ENCODE assay signal across 17 cellular contexts in genomic region chr2:113197347-113198047, GRCh38. TPM values are rescaled to one million over a fixed set of nuclear protein-coding genes. Genes with fewer than 3 reads are reported as not detected.
A peak's percentile ranks its signal among the peaks of the same experiment; 100 is the strongest.
DNase-seq lines count a peak whose midpoint lies in the region; ATAC-seq and TF ChIP-seq lines count a peak whose summit lies in the region.
"Had no signal": no experiment of that assay in that cellular context is flagged by ENCODE, and none has a peak within 500 bp of the region (broad histone marks: within the 10 kb centered on the region; RNA-seq: fewer than 3 reads in every experiment).

No MANE protein-coding gene starts in this region.

- H2AFZ ChIP-seq in neural progenitor cell (replicated peaks) = no peak overlapping the region

- POLR2A ChIA-PET in Caco-2 (lab: Charles Lee) (no interaction called here), T-cell (lab: Charles Lee) (no interaction called here)

- TF ChIP-seq CTCF in Caco-2 (IDR thresholded peaks at IDR 0.05; ENCODE audit: insufficient read depth in 1 of 2, low read depth in 1 of 2, low read length in 1 of 2, severe bottlenecking in 1 of 2, unreplicated experiment in 1 of 2) (no peak), neural progenitor cell (IDR thresholded peaks at IDR 0.05) (no peak)

- no peaks in the 10 kb centered on the region for H3K79me2 ChIP-seq in neural progenitor cell (ENCODE audit: low read depth)

- intact Hi-C loops in Caco-2 (cut with micrococcal nuclease; ENCODE audit: unreplicated experiment) = loop anchor here (1.0 to 2.0 kb wide), 2 partner anchors 15 to 41 kb away; no protein-coding TSS in a partner anchor

- DNase-seq in Caco-2 = no peak
- DNase-seq in T-cell = no peak
- no peak for DNase-seq in central memory CD8-positive, alpha-beta T cell (ENCODE audit: low spot score in 2 of 2)
- DNase-seq in neural progenitor cell (ENCODE audit: low spot score) = no peak
- DNase-seq in central memory CD4-positive, alpha-beta T cell = no peak
- no peak for DNase-seq in activated gamma-delta T cell (lab: John Stamatoyannopoulos, UW)
- DNase-seq: caudate nucleus, foreskin melanocyte, H7, NCI-H1105 treated with DMSO at 0.1 percent for 48 hours, NCI-H2227 treated with DMSO at 0.1 percent for 48 hours, Right ventricle myocardium superior, small intestine, T1000 had no signal

- H3K27ac Mint-ChIP-seq in Caco-2 (ENCODE audit: unreplicated experiment) = no peak overlapping the region
- H3K27ac Mint-ChIP-seq in T-cell = peak overlapping the region; percentile 82
- H3K27ac Mint-ChIP-seq in central memory CD8-positive, alpha-beta T cell (ENCODE audit: low read depth) = peak overlapping the region; percentile 17
- no peak overlapping the region for H3K27ac Mint-ChIP-seq in neural progenitor cell

- H3K4me1 Mint-ChIP-seq in Caco-2 (ENCODE audit: low read depth, unreplicated experiment) (no peaks in the 10 kb centered on the region), T-cell (peaks cover 4 to 41% (median 11%) of the 10 kb centered on the region in 3 donors), neural progenitor cell (peaks cover 8% of the 10 kb centered on the region)
- H3K4me1 Mint-ChIP-seq in central memory CD8-positive, alpha-beta T cell = peaks cover 33% of the 10 kb centered on the region

- H3K27me3 Mint-ChIP-seq in Caco-2 (ENCODE audit: insufficient read depth, unreplicated experiment) (no peaks in the 10 kb centered on the region), T-cell (no peaks in the 10 kb centered on the region), neural progenitor cell (ENCODE audit: insufficient read depth, low read depth) (peaks cover 12% of the 10 kb centered on the region)
- no peaks in the 10 kb centered on the region for H3K27me3 Mint-ChIP-seq in central memory CD8-positive, alpha-beta T cell

- H3K4me3 ChIP-seq in Caco-2 (ENCODE audit: low read depth, low read length) (no peak overlapping the region), neural progenitor cell (no peak overlapping the region)
- H3K4me3 ChIP-seq: K562 had no signal

- H3K9me3 ChIP-seq in Caco-2 (no peaks in the 10 kb centered on the region), neural progenitor cell (ENCODE audit: low read depth) (no peaks in the 10 kb centered on the region)

- H3K27ac ChIP-seq in neural progenitor cell = no peak overlapping the region
- H3K27ac ChIP-seq: C4-2B had no signal

- H3K4me3 Mint-ChIP-seq in Caco-2 (ENCODE audit: unreplicated experiment) (peak overlapping the region; percentile 81), T-cell (no peak overlapping the region), neural progenitor cell (peak overlapping the region; percentile 83)
- no peak overlapping the region for H3K4me3 Mint-ChIP-seq in central memory CD8-positive, alpha-beta T cell

- ATAC-seq in T-cell (replicated peaks in 1 of 4) (no peak), HG03469 (IDR thresholded peaks at IDR 0.05; ENCODE audit: unreplicated experiment) (no peak)
- ATAC-seq in central memory CD8-positive, alpha-beta T cell (replicated peaks; ENCODE audit: extremely low read depth, poor library complexity, severe bottlenecking) = no peak
- ATAC-seq: K562 had no signal

- no peaks in the 10 kb centered on the region for H3K27me3 ChIP-seq in Caco-2 (replicated peaks; ENCODE audit: control insufficient read depth, insufficient read depth, low read length)
- peaks cover 37% of the 10 kb centered on the region for H3K27me3 ChIP-seq in neural progenitor cell

- peaks cover 7% of the 10 kb centered on the region for H3K36me3 Mint-ChIP-seq in Caco-2 (ENCODE audit: insufficient read depth, unreplicated experiment)
- H3K36me3 Mint-ChIP-seq in T-cell = peaks cover 53% of the 10 kb centered on the region
- H3K36me3 Mint-ChIP-seq in central memory CD8-positive, alpha-beta T cell (ENCODE audit: insufficient read depth) = peaks cover 50% of the 10 kb centered on the region
- no peaks in the 10 kb centered on the region for H3K36me3 Mint-ChIP-seq in neural progenitor cell

- H3K9ac ChIP-seq in neural progenitor cell = no peak overlapping the region

- H3K4me1 ChIP-seq in Caco-2 = peaks cover 16% of the 10 kb centered on the region
- peaks cover 4% of the 10 kb centered on the region for H3K4me1 ChIP-seq in neural progenitor cell

- no TSS peak for BruUV-seq in Caco-2 (replicated peaks; lab: Mats Ljungman, UMichigan)

- H3K4me2 ChIP-seq in neural progenitor cell = no peak overlapping the region

- H3K36me3 ChIP-seq in Caco-2 (ENCODE audit: control insufficient read depth, insufficient read depth, low read length) = no peaks in the 10 kb centered on the region; the same call in 1 of the 2 replicates
- no peaks in the 10 kb centered on the region for H3K36me3 ChIP-seq in neural progenitor cell

- H4K20me1 ChIP-seq in neural progenitor cell (ENCODE audit: low read depth) = no peaks in the 10 kb centered on the region

- H3K9me3 Mint-ChIP-seq in Caco-2 (ENCODE audit: unreplicated experiment) = no peaks in the 10 kb centered on the region
- no peaks in the 10 kb centered on the region for H3K9me3 Mint-ChIP-seq in T-cell
- H3K9me3 Mint-ChIP-seq in central memory CD8-positive, alpha-beta T cell = no peaks in the 10 kb centered on the region
- H3K9me3 Mint-ChIP-seq in neural progenitor cell = no peaks in the 10 kb centered on the region

- H3F3A ChIP-seq in neural progenitor cell (ENCODE audit: low read depth) = no peaks in the 10 kb centered on the region

- CTCF ChIA-PET in Caco-2 (lab: Charles Lee) = interaction anchor here (1.3 to 2.6 kb wide), 6 partner anchors 23 to 174 kb away, joined by 4 to 78 read pairs (median 8); partner anchors contain the start of gene PSD4
- CTCF ChIA-PET in T-cell (lab: Charles Lee) = interaction anchor here (1.4 to 5.1 kb wide), 4 partner anchors 14 to 61 kb away, joined by 3 to 73 read pairs (median 32); partner anchors contain the start of gene PSD4 (in 1 of the 2)

RNA-seq across cellular contexts. Expression of gene PSD4, which starts 23.7 kb away (rescaled TPM):
- total RNA-seq in Caco-2 (2022) = 15.5 and 18.7 TPM in 2 replicates
- total RNA-seq in T-cell = 100 to 1,000 TPM; 145 to 217 (median 150) TPM
- 0.02 and 0.87 TPM in 2 replicates for total RNA-seq in neural progenitor cell (ENCODE audit: low replicate concordance)

Comparison
In these comparisons a context has a peak if more than half of its experiments do, and no peak if none do; other contexts are left out.
1. H3K27ac Mint-ChIP-seq: peak in T-cell (2 of 2) and central memory CD8-positive, alpha-beta T cell (single experiment); none in Caco-2 (single experiment) and neural progenitor cell (single experiment).
2. H3K4me3 Mint-ChIP-seq: peak in Caco-2 (single experiment) and neural progenitor cell (single experiment); none in T-cell (0 of 3) and central memory CD8-positive, alpha-beta T cell (single experiment).